ENCODE assay signal across 8 cellular contexts in genomic region chr5:143002459-143003327, GRCh38.
A peak's percentile ranks its signal among the peaks of the same experiment; 100 is the strongest.
DNase-seq lines count a peak whose midpoint lies in the region; ATAC-seq and TF ChIP-seq lines count a peak whose summit lies in the region.

No MANE protein-coding gene starts in this region.

- peaks cover 21% of the 10 kb centered on the region for H3K36me3 Mint-ChIP-seq in Calu3 (ENCODE audit: insufficient read depth, unreplicated experiment)
- peaks cover 5% of the 10 kb centered on the region for H3K36me3 Mint-ChIP-seq in activated naive CD8-positive, alpha-beta T cell treated with anti-CD3 and anti-CD28 coated beads, Interleukin-2, amount 50 U/mL, for 24 hours (ENCODE audit: low read depth)

- ATAC-seq in GM19328 (IDR thresholded peaks at IDR 0.05; ENCODE audit: unreplicated experiment) (peak; percentile 68), HG03378 (IDR thresholded peaks at IDR 0.05; ENCODE audit: unreplicated experiment) (peak; percentile 59), right cardiac atrium (peak; percentile 80 to 85)
- ATAC-seq in activated naive CD8-positive, alpha-beta T cell treated with anti-CD3 and anti-CD28 coated beads, Interleukin-2, amount 50 U/mL, for 24 hours = peak; percentile 89

- peak overlapping the region; percentile 83 for H3K27ac ChIP-seq in right cardiac atrium (ENCODE audit: low read length)
- H3K27ac ChIP-seq in skin epidermis = peak overlapping the region; percentile 11 to 90 (median 72)

- H3K4me3 ChIP-seq in right cardiac atrium (ENCODE audit: low read length) = no peak overlapping the region
- no peak overlapping the region for H3K4me3 ChIP-seq in skin epidermis

- H3K27ac Mint-ChIP-seq in Calu3 (ENCODE audit: unreplicated experiment) = peak overlapping the region; percentile 56
- H3K27ac Mint-ChIP-seq in activated naive CD8-positive, alpha-beta T cell treated with anti-CD3 and anti-CD28 coated beads, Interleukin-2, amount 50 U/mL, for 24 hours = peak overlapping the region; percentile 94

- peaks cover 26% of the 10 kb centered on the region for H3K4me1 Mint-ChIP-seq in Calu3 (ENCODE audit: low read depth, unreplicated experiment)
- H3K4me1 Mint-ChIP-seq in activated naive CD8-positive, alpha-beta T cell treated with anti-CD3 and anti-CD28 coated beads, Interleukin-2, amount 50 U/mL, for 24 hours = peaks cover 89% of the 10 kb centered on the region

- CTCF ChIA-PET in Calu3 (lab: Charles Lee) = interaction anchor here (0.6 to 2.0 kb wide), 5 partner anchors 46 to 822 kb away, joined by 3 to 9 read pairs (median 4); no protein-coding TSS in a partner anchor

- no peaks in the 10 kb centered on the region for H3K9me3 Mint-ChIP-seq in Calu3 (ENCODE audit: low read depth, unreplicated experiment)
- no peaks in the 10 kb centered on the region for H3K9me3 Mint-ChIP-seq in activated naive CD8-positive, alpha-beta T cell treated with anti-CD3 and anti-CD28 coated beads, Interleukin-2, amount 50 U/mL, for 24 hours

- H3K27me3 ChIP-seq in right cardiac atrium (ENCODE audit: control insufficient read depth, insufficient read depth) = no peaks in the 10 kb centered on the region

- H3K27me3 Mint-ChIP-seq in Calu3 (ENCODE audit: unreplicated experiment) = no peaks in the 10 kb centered on the region
- H3K27me3 Mint-ChIP-seq in activated naive CD8-positive, alpha-beta T cell treated with anti-CD3 and anti-CD28 coated beads, Interleukin-2, amount 50 U/mL, for 24 hours = no peaks in the 10 kb centered on the region

- 16% methylated on average over 7 of the region's 7 CpGs for WGBS in right cardiac atrium

- H3K4me1 ChIP-seq in right cardiac atrium (ENCODE audit: control insufficient read depth, insufficient read depth, low read length) = peaks cover 25% of the 10 kb centered on the region

- BruUV-seq in Calu3 (replicated peaks; lab: Mats Ljungman, UMichigan) = no TSS peak

- H3K9me3 ChIP-seq in right cardiac atrium (ENCODE audit: control insufficient read depth, low read length) = no peaks in the 10 kb centered on the region

- peak; percentile 7 for DNase-seq in Calu3
- DNase-seq in RKO (ENCODE audit: low spot score) = peak; percentile 27
- DNase-seq in activated naive CD8-positive, alpha-beta T cell treated with anti-CD3 and anti-CD28 coated beads, Interleukin-2, amount 50 U/mL, for 24 hours = peak; percentile 65
- peak in 1 of 3 donors; percentile 45 for DNase-seq in right cardiac atrium
- no peak for DNase-seq in DMS79 treated with DMSO at 0.1 percent for 48 hours (lab: John Stamatoyannopoulos, UW)

- no peak for TF ChIP-seq CTCF in Calu3 (IDR thresholded peaks at IDR 0.05; ENCODE audit: unreplicated experiment)

- intact Hi-C loops in Calu3 (cut with micrococcal nuclease; ENCODE audit: unreplicated experiment) = loop anchor here (2.0 to 10.0 kb wide), 3 partner anchors 395 to 966 kb away; no protein-coding TSS in a partner anchor
- intact Hi-C loops in right cardiac atrium (cut with DNase I) = loop anchor here in 1 of 4 donors (10.0 kb wide), 2 partner anchors 402 to 822 kb away; partner anchors contain the start of gene NR3C1

- H3K4me3 Mint-ChIP-seq in Calu3 (ENCODE audit: low read depth, unreplicated experiment) = no peak overlapping the region
- H3K4me3 Mint-ChIP-seq in activated naive CD8-positive, alpha-beta T cell treated with anti-CD3 and anti-CD28 coated beads, Interleukin-2, amount 50 U/mL, for 24 hours = peak overlapping the region; percentile 62
